ENCODE assay signal across 2 cellular contexts in genomic region chr5:112940670-112941069, GRCh38.
A peak's percentile ranks its signal among the peaks of the same experiment; 100 is the strongest.
TF ChIP-seq lines count a peak whose summit lies in the region.

No MANE protein-coding gene starts in this region.

TF ChIP-seq in IMR-90, 13 proteins besides CTCF, POLR2A, EP300 and RAD21:
- TF ChIP-seq CHD1 (IDR thresholded peaks at IDR 0.05; ENCODE audit: low read depth, low read length), result no peak
- TF ChIP-seq RCOR1 (IDR thresholded peaks at IDR 0.05; ENCODE audit: insufficient replicate concordance, low read length), result no peak
- TF ChIP-seq MAFK (IDR thresholded peaks at IDR 0.05; ENCODE audit: low read depth, low read length), result peak; percentile 74
- TF ChIP-seq BHLHE40 (IDR thresholded peaks at IDR 0.05; ENCODE audit: low read depth, low read length), result no peak
TF ChIP-seq in IMR-90: peak in this region for 1.

TF ChIP-seq in K562, 482 proteins besides CTCF, POLR2A, EP300 and RAD21:
- TF ChIP-seq MAFF (IDR thresholded peaks at IDR 0.05; ENCODE audit: low read length) (peak; percentile 64), HNRNPH1 (optimal IDR thresholded peaks at IDR 0.05; ENCODE audit: low read depth, low read length) (no peak), ZKSCAN8 (CRISPR knock-in tag; IDR thresholded peaks at IDR 0.05) (no peak), L3MBTL2 (IDR thresholded peaks at IDR 0.05) (no peak), C11orf30 (IDR thresholded peaks at IDR 0.05; ENCODE audit: low read depth) (peak; percentile 82), NCOA1 (IDR thresholded peaks at IDR 0.05; ENCODE audit: low read depth) (no peak), ZNF316 (IDR thresholded peaks at IDR 0.05) (peak; percentile 85), MAFG (tag; conservative IDR thresholded peaks at IDR 0.05) (peak; percentile 64), BRF2 (IDR thresholded peaks at IDR 0.05; ENCODE audit: borderline replicate concordance, insufficient read depth, insufficient read length) (no peak), SIRT6 (IDR thresholded peaks at IDR 0.05; ENCODE audit: low read depth, low read length) (no peak), TSHZ1 (CRISPR knock-in tag; IDR thresholded peaks at IDR 0.05) (no peak), DPF2 (IDR thresholded peaks at IDR 0.05) (no peak), TCF15 (CRISPR knock-in tag; IDR thresholded peaks at IDR 0.05) (no peak), TCF7 (IDR thresholded peaks at IDR 0.05; ENCODE audit: borderline replicate concordance) (no peak), ZNF740 (CRISPR knock-in tag; IDR thresholded peaks at IDR 0.05) (no peak), ZNF740 (tag; IDR thresholded peaks at IDR 0.05) (no peak), MAFK (IDR thresholded peaks at IDR 0.05; ENCODE audit: low read length) (peak; percentile 74), MNT (conservative IDR thresholded peaks at IDR 0.05) (no peak), EZH2 (IDR thresholded peaks at IDR 0.05; ENCODE audit: borderline replicate concordance, low read depth, low read length) (no peak), NFIC (IDR thresholded peaks at IDR 0.05) (no peak), LCOR (CRISPR knock-in tag; IDR thresholded peaks at IDR 0.05) (no peak), ETV6 (IDR thresholded peaks at IDR 0.05; ENCODE audit: borderline replicate concordance in 1 of 2, low read depth in 2 of 2, low read length in 1 of 2) (no peak), ETV6 (CRISPR knock-in tag; IDR thresholded peaks at IDR 0.05; ENCODE audit: borderline replicate concordance) (no peak), TGIF2 (CRISPR knock-in tag; IDR thresholded peaks at IDR 0.05) (no peak)
- TF ChIP-seq, protein P1, sequence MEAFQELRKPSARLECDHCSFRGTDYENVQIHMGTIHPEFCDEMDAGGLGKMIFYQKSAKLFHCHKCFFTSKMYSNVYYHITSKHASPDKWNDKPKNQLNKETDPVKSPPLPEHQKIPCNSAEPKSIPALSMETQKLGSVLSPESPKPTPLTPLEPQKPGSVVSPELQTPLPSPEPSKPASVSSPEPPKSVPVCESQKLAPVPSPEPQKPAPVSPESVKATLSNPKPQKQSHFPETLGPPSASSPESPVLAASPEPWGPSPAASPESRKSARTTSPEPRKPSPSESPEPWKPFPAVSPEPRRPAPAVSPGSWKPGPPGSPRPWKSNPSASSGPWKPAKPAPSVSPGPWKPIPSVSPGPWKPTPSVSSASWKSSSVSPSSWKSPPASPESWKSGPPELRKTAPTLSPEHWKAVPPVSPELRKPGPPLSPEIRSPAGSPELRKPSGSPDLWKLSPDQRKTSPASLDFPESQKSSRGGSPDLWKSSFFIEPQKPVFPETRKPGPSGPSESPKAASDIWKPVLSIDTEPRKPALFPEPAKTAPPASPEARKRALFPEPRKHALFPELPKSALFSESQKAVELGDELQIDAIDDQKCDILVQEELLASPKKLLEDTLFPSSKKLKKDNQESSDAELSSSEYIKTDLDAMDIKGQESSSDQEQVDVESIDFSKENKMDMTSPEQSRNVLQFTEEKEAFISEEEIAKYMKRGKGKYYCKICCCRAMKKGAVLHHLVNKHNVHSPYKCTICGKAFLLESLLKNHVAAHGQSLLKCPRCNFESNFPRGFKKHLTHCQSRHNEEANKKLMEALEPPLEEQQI (IDR thresholded peaks at IDR 0.05), result no peak
- TF ChIP-seq, protein P2, sequence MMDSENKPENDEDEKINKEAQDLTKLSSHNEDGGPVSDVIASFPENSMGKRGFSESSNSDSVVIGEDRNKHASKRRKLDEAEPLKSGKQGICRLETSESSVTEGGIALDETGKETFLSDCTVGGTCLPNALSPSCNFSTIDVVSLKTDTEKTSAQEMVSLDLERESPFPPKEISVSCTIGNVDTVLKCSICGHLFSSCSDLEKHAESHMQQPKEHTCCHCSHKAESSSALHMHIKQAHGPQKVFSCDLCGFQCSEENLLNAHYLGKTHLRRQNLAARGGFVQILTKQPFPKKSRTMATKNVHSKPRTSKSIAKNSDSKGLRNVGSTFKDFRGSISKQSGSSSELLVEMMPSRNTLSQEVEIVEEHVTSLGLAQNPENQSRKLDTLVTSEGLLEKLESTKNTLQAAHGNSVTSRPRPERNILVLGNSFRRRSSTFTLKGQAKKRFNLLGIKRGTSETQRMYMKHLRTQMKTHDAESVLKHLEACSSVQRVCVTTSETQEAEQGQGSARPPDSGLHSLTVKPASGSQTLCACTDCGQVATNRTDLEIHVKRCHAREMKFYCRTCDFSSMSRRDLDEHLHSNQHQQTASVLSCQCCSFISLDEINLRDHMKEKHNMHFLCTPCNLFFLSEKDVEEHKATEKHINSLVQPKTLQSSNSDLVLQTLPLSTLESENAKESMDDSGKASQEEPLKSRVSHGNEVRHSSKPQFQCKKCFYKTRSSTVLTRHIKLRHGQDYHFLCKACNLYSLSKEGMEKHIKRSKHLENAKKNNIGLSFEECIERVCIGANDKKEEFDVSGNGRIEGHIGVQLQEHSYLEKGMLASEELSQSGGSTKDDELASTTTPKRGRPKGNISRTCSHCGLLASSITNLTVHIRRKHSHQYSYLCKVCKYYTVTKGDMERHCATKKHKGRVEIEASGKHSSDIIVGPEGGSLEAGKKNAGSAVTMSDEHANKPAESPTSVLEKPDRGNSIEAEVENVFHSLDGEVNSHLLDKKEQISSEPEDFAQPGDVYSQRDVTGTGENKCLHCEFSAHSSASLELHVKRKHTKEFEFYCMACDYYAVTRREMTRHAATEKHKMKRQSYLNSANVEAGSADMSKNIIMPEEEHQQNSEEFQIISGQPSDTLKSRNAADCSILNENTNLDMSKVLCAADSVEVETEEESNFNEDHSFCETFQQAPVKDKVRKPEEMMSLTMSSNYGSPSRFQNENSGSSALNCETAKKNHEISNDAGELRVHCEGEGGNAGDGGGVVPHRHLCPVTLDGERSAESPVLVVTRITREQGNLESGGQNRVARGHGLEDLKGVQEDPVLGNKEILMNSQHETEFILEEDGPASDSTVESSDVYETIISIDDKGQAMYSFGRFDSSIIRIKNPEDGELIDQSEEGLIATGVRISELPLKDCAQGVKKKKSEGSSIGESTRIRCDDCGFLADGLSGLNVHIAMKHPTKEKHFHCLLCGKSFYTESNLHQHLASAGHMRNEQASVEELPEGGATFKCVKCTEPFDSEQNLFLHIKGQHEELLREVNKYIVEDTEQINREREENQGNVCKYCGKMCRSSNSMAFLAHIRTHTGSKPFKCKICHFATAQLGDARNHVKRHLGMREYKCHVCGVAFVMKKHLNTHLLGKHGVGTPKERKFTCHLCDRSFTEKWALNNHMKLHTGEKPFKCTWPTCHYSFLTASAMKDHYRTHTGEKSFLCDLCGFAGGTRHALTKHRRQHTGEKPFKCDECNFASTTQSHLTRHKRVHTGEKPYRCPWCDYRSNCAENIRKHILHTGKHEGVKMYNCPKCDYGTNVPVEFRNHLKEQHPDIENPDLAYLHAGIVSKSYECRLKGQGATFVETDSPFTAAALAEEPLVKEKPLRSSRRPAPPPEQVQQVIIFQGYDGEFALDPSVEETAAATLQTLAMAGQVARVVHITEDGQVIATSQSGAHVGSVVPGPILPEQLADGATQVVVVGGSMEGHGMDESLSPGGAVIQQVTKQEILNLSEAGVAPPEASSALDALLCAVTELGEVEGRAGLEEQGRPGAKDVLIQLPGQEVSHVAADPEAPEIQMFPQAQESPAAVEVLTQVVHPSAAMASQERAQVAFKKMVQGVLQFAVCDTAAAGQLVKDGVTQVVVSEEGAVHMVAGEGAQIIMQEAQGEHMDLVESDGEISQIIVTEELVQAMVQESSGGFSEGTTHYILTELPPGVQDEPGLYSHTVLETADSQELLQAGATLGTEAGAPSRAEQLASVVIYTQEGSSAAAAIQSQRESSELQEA (IDR thresholded peaks at IDR 0.05; ENCODE audit: low read depth), result no peak
